Comparison of ENCODE assay signal across 9 cellular contexts in genomic region chr2:152335016-152335850, GRCh38. TPM values are rescaled to one million over a fixed set of nuclear protein-coding genes. Genes with fewer than 3 reads are reported as not detected.
DNase-seq lines count a peak whose midpoint lies in the region; ATAC-seq lines count a peak whose summit lies in the region.
"Had no signal": no experiment of that assay in that cellular context is flagged by ENCODE, and none has a peak within 500 bp of the region (broad histone marks: within the 10 kb centered on the region; RNA-seq: fewer than 3 reads in every experiment).

FMNL2 (plus strand) TSS chr2:152335174.

- peaks cover 4 to 12% (median 10%) of the 10 kb centered on the region in 3 donors for H3K4me1 ChIP-seq in skeletal muscle tissue (ENCODE audit: control insufficient read depth in 3 of 3, insufficient read depth in 3 of 3, low read length in 3 of 3)

- peak within 1 kb of the TSS; percentile 79 to 86 (median 80) for H3K9ac ChIP-seq in skeletal muscle tissue (ENCODE audit: low read depth in 1 of 3, low read length in 3 of 3)

- H3K9me3 ChIP-seq in T-helper 17 cell (ENCODE audit: control insufficient read depth, low read length, poor library complexity, severe bottlenecking) (no peaks in the 10 kb centered on the region), skeletal muscle tissue (ENCODE audit: control insufficient read depth in 3 of 3, low read length in 3 of 3) (no peaks in the 10 kb centered on the region)

- H3K4me3 Mint-ChIP-seq in T-helper 17 cell = peak within 1 kb of the TSS; percentile 87
- H3K4me3 Mint-ChIP-seq in immature natural killer cell = peak within 1 kb of the TSS; percentile 76 to 85 (median 79)

- DNase-seq in SIG-M5 treated with dmso at 0.1 percent for 504 hours (lab: John Stamatoyannopoulos, UW; ENCODE audit: unreplicated experiment) = peak; percentile 37
- no peak for DNase-seq in SIG-M5 (lab: John Stamatoyannopoulos, UW)
- DNase-seq in NCI-H1105 treated with DMSO at 0.1 percent for 48 hours (lab: John Stamatoyannopoulos, UW) = peak; percentile 78
- peak in 1 of 3 donors; percentile 11 for DNase-seq in T-helper 17 cell
- peak; percentile 91 for DNase-seq in cerebellar cortex (ENCODE audit: low spot score)
- DNase-seq in immature natural killer cell = peak; percentile 3 to 12 (median 8)
- DNase-seq: DND-41 had no signal

- ATAC-seq in HG02763 (IDR thresholded peaks at IDR 0.05; ENCODE audit: unreplicated experiment) = peak; percentile 79
- ATAC-seq in T-helper 17 cell = peak; percentile 74

- H3K27me3 ChIP-seq in skeletal muscle tissue (ENCODE audit: control insufficient read depth in 3 of 3, insufficient read depth in 3 of 3, low read length in 3 of 3) = no peaks in the 10 kb centered on the region

- H3K27ac Mint-ChIP-seq in T-helper 17 cell = no peak within 1 kb of the TSS
- H3K27ac Mint-ChIP-seq in immature natural killer cell = no peak within 1 kb of the TSS

- H3K27me3 Mint-ChIP-seq in T-helper 17 cell = peaks cover 54% of the 10 kb centered on the region
- H3K27me3 Mint-ChIP-seq in immature natural killer cell (ENCODE audit: low read depth in 3 of 3) = peaks cover 6 to 28% (median 14%) of the 10 kb centered on the region in 3 donors

- H3K9me3 Mint-ChIP-seq in immature natural killer cell = no peaks in the 10 kb centered on the region

- H3K36me3 ChIP-seq in skeletal muscle tissue (ENCODE audit: control insufficient read depth in 3 of 3, insufficient read depth in 3 of 3, low read length in 3 of 3) = no peaks in the 10 kb centered on the region

- peaks cover 7% of the 10 kb centered on the region for H3K4me1 Mint-ChIP-seq in T-helper 17 cell
- H3K4me1 Mint-ChIP-seq in immature natural killer cell = peaks cover 15 to 19% of the 10 kb centered on the region in 2 donors

- peaks cover 2% of the 10 kb centered on the region for H3K36me3 Mint-ChIP-seq in T-helper 17 cell (ENCODE audit: low read depth)
- peaks cover 0 to 3% (median 0%) of the 10 kb centered on the region in 3 donors for H3K36me3 Mint-ChIP-seq in immature natural killer cell

- H3K4me3 ChIP-seq in skeletal muscle tissue (ENCODE audit: low read length in 3 of 3) = peak within 1 kb of the TSS; percentile 81 to 87 (median 85)

- H3K27ac ChIP-seq in skeletal muscle tissue (ENCODE audit: low read depth, low read length) = peak within 1 kb of the TSS; percentile 59

RNA-seq across cellular contexts. Expression of gene FMNL2, which starts in this region (rescaled TPM):
- under 1 TPM; 0.34 to 0.40 TPM for total RNA-seq in T-helper 17 cell
- polyA plus RNA-seq in immature natural killer cell = under 1 TPM in 1 of 3 donors, not detected in 2; 0.08 TPM
- 15.7 TPM for total RNA-seq in skeletal muscle tissue

Comparison
In these comparisons a context has a peak if more than half of its experiments do, and no peak if none do; other contexts are left out.
1. RNA of gene FMNL2 (total RNA-seq): 15.7 TPM in skeletal muscle tissue (single experiment); 0.34 to 0.40 TPM in T-helper 17 cell; every median in the first group is over 10 times any median in the second.
2. Peak in ATAC-seq in T-helper 17 cell; RNA of the gene not detected or under 1 TPM.
3. Peak in DNase-seq in immature natural killer cell; RNA of the gene not detected or under 1 TPM.